ENCODE assay signal across 22 cellular contexts in the genomic region with DNA sequence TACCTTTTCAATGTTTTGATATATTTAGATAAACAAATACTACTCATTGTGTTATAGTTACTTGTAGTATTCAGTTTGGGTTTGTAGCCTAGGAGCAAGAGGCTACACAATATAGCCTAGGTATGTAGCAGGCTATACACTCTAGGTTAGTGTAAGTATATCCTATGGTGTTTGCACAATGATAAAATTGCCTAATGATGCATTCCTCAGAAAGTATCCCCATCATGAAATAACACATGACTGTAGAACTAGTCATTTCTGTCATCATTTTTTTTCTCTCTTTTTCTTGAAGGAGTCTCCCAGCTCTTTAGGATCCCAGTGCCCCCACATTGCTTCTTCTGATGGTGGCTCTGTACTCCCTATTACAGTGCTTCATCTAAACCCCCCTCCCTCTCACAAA.
"Had no signal": no experiment of that assay in that cellular context is flagged by ENCODE, and none has a peak within 500 bp of the region (broad histone marks: within the 10 kb centered on the region; RNA-seq: fewer than 3 reads in every experiment).

No MANE protein-coding gene starts in this region.

- H3K4me2 ChIP-seq: smooth muscle cell had no signal

- H3K36me3 ChIP-seq: left ventricle myocardium inferior, ovary, right atrium auricular region, right lobe of liver, thyroid gland, transverse colon, upper lobe of right lung had no signal

- FAIRE-seq: urothelium cell line had no signal

- H3K4me1 ChIP-seq: left ventricle myocardium inferior, right atrium auricular region, right lobe of liver, testis, thyroid gland, transverse colon, upper lobe of right lung had no signal

- H3K27me3 ChIP-seq: ovary, right atrium auricular region, right lobe of liver, testis, thyroid gland, transverse colon, upper lobe of right lung had no signal

- H3K9me3 ChIP-seq: left ventricle myocardium inferior, ovary, right atrium auricular region, right lobe of liver, testis, thyroid gland, upper lobe of right lung had no signal

- DNase-seq: islet precursor cell; left ventricle myocardium inferior; mesendoderm; naive B cell; ovary; right lobe of liver; stimulated activated CD4-positive, alpha-beta T cell treated with anti-CD3 and anti-CD28 coated beads, Interleukin-1b, Interleukin-23, amount 100 ng/mL, for 48 hours; stimulated activated CD4-positive, alpha-beta T cell treated with anti-CD3 and anti-CD28 coated beads, Interleukin-2, amount 100 ng/mL, for 48 hours; stimulated activated CD4-positive, alpha-beta T cell treated with anti-CD3 and anti-CD28 coated beads, Interleukin-4, amount 100 ng/mL, for 4 hours; stimulated activated CD8-positive, alpha-beta memory T cell treated with anti-CD3 and anti-CD28 coated beads, Interleukin-4, amount 100 ng/mL, for 48 hours; stimulated activated naive CD4-positive, alpha-beta T cell treated with Interleukin-2 at 50 U/mL for 16 hours; stimulated activated naive CD8-positive, alpha-beta T cell treated with anti-CD3 and anti-CD28 coated beads, Interleukin-15, amount 100 ng/mL, for 72 hours; testis; thyroid gland; transverse colon; upper lobe of right lung had no signal

- H3K4me3 ChIP-seq: left ventricle myocardium inferior, lung, ovary, right atrium auricular region, right lobe of liver, smooth muscle cell, testis, thyroid gland, transverse colon, upper lobe of right lung had no signal

- ATAC-seq: natural killer cell treated with Interleukin-12 subunit alpha and Interleukin-12 subunit beta and Interleukin-15 and Interleukin-18, amount 100 ng/mL, for 72 hours; right lobe of liver; stimulated activated memory B cell treated with anti-CD40 and anti-IgM and Interleukin-4, amounts not matched to agents 10 μg/mL and 1 μg/mL and 100 μg/mL, for 72 hours; stimulated activated naive CD8-positive, alpha-beta T cell treated with anti-CD3 and anti-CD28 coated beads, Interleukin-15, amount 100 ng/mL, for 72 hours; upper lobe of right lung had no signal

- H3K27ac ChIP-seq: left ventricle myocardium inferior, ovary, right atrium auricular region, right lobe of liver, testis, thyroid gland, transverse colon, upper lobe of right lung had no signal
